In the genomic region with DNA sequence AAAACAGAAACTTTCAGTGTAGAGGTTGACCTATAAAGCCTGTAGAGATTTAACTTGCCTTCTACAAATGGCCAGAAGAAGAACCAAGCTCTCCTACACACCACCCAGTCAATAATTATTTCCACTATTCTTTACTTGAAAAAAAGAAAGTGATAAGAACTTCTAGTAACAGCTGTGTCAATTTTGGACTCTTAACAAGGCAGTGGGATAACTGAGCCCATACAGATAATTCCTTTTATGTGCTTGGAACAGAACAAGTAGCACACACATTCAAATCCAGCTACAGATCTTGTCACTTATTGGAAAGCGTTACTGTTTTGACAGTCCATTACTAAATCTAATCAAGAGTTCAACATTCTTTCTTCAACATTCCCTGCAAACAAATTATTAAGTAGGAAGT, we compare ENCODE assay signal across 1 cellular context.
TF ChIP-seq lines count a peak whose summit lies in the region.

No MANE protein-coding gene starts in this region.

TF ChIP-seq in SK-N-SH treated with all-trans-retinoic acid at 6 μM for 48 hours, 23 proteins besides CTCF, POLR2A, EP300 and RAD21 (continued from another document):
- TF ChIP-seq, protein P1, sequence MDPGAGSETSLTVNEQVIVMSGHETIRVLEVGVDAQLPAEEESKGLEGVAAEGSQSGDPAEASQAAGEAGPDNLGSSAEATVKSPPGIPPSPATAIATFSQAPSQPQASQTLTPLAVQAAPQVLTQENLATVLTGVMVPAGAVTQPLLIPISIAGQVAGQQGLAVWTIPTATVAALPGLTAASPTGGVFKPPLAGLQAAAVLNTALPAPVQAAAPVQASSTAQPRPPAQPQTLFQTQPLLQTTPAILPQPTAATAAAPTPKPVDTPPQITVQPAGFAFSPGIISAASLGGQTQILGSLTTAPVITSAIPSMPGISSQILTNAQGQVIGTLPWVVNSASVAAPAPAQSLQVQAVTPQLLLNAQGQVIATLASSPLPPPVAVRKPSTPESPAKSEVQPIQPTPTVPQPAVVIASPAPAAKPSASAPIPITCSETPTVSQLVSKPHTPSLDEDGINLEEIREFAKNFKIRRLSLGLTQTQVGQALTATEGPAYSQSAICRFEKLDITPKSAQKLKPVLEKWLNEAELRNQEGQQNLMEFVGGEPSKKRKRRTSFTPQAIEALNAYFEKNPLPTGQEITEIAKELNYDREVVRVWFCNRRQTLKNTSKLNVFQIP (CRISPR knock-in tag; IDR thresholded peaks at IDR 0.05; ENCODE audit: borderline replicate concordance, low read depth) = no peak
- TF ChIP-seq SNAI2 (CRISPR knock-in tag; IDR thresholded peaks at IDR 0.05) (no peak), TCF4 (CRISPR knock-in tag; IDR thresholded peaks at IDR 0.05; ENCODE audit: borderline replicate concordance) (no peak), ZFP3 (CRISPR knock-in tag; IDR thresholded peaks at IDR 0.05) (no peak), CSDC2 (CRISPR knock-in tag; IDR thresholded peaks at IDR 0.05) (no peak), OSR1 (CRISPR knock-in tag; IDR thresholded peaks at IDR 0.05) (no peak), ESRRG (CRISPR knock-in tag; IDR thresholded peaks at IDR 0.05) (no peak), ZNF70 (CRISPR knock-in tag; IDR thresholded peaks at IDR 0.05) (no peak), ZFP30 (CRISPR knock-in tag; IDR thresholded peaks at IDR 0.05) (no peak), PPARA (CRISPR knock-in tag; IDR thresholded peaks at IDR 0.05; ENCODE audit: borderline replicate concordance) (no peak), GLIS3 (CRISPR knock-in tag; IDR thresholded peaks at IDR 0.05) (no peak), ISL1 (CRISPR knock-in tag; IDR thresholded peaks at IDR 0.05) (no peak)
- TF ChIP-seq, protein P2, sequence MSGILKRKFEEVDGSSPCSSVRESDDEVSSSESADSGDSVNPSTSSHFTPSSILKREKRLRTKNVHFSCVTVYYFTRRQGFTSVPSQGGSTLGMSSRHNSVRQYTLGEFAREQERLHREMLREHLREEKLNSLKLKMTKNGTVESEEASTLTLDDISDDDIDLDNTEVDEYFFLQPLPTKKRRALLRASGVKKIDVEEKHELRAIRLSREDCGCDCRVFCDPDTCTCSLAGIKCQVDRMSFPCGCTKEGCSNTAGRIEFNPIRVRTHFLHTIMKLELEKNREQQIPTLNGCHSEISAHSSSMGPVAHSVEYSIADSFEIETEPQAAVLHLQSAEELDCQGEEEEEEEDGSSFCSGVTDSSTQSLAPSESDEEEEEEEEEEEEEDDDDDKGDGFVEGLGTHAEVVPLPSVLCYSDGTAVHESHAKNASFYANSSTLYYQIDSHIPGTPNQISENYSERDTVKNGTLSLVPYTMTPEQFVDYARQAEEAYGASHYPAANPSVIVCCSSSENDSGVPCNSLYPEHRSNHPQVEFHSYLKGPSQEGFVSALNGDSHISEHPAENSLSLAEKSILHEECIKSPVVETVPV (CRISPR knock-in tag; IDR thresholded peaks at IDR 0.05) = no peak
- TF ChIP-seq, protein P3, sequence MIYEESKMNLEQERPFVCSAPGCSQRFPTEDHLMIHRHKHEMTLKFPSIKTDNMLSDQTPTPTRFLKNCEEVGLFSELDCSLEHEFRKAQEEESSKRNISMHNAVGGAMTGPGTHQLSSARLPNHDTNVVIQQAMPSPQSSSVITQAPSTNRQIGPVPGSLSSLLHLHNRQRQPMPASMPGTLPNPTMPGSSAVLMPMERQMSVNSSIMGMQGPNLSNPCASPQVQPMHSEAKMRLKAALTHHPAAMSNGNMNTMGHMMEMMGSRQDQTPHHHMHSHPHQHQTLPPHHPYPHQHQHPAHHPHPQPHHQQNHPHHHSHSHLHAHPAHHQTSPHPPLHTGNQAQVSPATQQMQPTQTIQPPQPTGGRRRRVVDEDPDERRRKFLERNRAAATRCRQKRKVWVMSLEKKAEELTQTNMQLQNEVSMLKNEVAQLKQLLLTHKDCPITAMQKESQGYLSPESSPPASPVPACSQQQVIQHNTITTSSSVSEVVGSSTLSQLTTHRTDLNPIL (CRISPR knock-in tag; IDR thresholded peaks at IDR 0.05; ENCODE audit: low read depth) = no peak
